ENCODE assay signal across 1 cellular context in genomic region chr2:237201461-237202287, GRCh38.
TF ChIP-seq lines count a peak whose summit lies in the region.

No MANE protein-coding gene starts in this region.

TF ChIP-seq in K562, 482 proteins besides CTCF, POLR2A, EP300 and RAD21 (continued from another document):
- TF ChIP-seq UBTF (IDR thresholded peaks at IDR 0.05; ENCODE audit: borderline replicate concordance in 1 of 2, low read depth in 2 of 2, low read length in 2 of 2) (0 out of 4 replicates have a peak, but pooled peaks of 1 of the 2 experiments have one; percentile 61), RUNX1 (IDR thresholded peaks at IDR 0.05; ENCODE audit: low read depth) (0 out of 2 replicates have a peak, but pooled peaks have one; percentile 46), HES1 (IDR thresholded peaks at IDR 0.05; ENCODE audit: low read depth) (peak; percentile 58), SOX6 (IDR thresholded peaks at IDR 0.05) (peak; percentile 66; the same call in 1 of the 2 replicates)
